Comparison of ENCODE assay signal across 11 cellular contexts in the genomic region with DNA sequence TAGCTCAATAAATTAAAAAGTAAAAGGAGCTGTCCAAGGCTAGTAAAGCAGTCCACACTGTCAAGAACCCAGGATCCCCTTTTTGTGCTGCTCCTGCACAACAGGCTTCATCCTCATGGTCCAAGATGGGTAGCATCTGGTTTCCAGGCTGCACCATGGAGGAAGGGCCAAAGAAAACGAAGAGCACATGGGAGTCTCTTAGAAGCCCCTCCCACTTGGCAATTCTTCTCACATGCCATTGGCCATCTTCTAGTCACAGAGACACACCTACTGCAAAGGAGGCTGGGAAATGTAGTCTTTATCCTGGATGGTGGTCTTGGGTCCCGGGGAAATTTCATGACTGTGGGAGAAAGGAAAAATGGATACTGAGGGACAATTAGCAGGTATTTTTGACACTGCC. TPM values are rescaled to one million over a fixed set of nuclear protein-coding genes. Genes with fewer than 3 reads are reported as not detected.
A peak's percentile ranks its signal among the peaks of the same experiment; 100 is the strongest.
DNase-seq lines count a peak whose midpoint lies in the region; ATAC-seq and TF ChIP-seq lines count a peak whose summit lies in the region.
"Had no signal": no experiment of that assay in that cellular context is flagged by ENCODE, and none has a peak within 500 bp of the region (broad histone marks: within the 10 kb centered on the region; RNA-seq: fewer than 3 reads in every experiment).

No MANE protein-coding gene starts in this region.

- no peaks in the 10 kb centered on the region for H3K36me3 ChIP-seq in GM23338 (ENCODE audit: insufficient read depth)
- H3K36me3 ChIP-seq in stomach = no peaks in the 10 kb centered on the region
- H3K36me3 ChIP-seq: ascending aorta, left lung had no signal

- TF ChIP-seq POLR2A in erythroblast (IDR thresholded peaks at IDR 0.05; ENCODE audit: low read length) (no peak), stomach (IDR thresholded peaks at IDR 0.05) (no peak)

- H3K4me1 Mint-ChIP-seq in GM23338 = no peaks in the 10 kb centered on the region

- H3K27ac Mint-ChIP-seq in GM23338 = no peak overlapping the region

- H2AFZ ChIP-seq in GM23338 = no peak overlapping the region

- H3K4me1 ChIP-seq in GM23338 (ENCODE audit: insufficient read depth) = no peaks in the 10 kb centered on the region
- H3K4me1 ChIP-seq in stomach = no peaks in the 10 kb centered on the region
- H3K4me1 ChIP-seq: ascending aorta, left lung had no signal

- peak; percentile 93 for ATAC-seq in GM23338
- ATAC-seq in GM19467 (IDR thresholded peaks at IDR 0.05; ENCODE audit: unreplicated experiment) = no peak
- ATAC-seq: left lung had no signal

- no peak overlapping the region for H3K4me3 ChIP-seq in GM23338
- H3K4me3 ChIP-seq in stomach = no peak overlapping the region
- H3K4me3 ChIP-seq: ascending aorta, left lung had no signal

- peaks cover 2% of the 10 kb centered on the region for H3K27me3 Mint-ChIP-seq in GM23338 (ENCODE audit: insufficient read depth, low read depth, poor library complexity)

- no peak overlapping the region for H3K4me3 Mint-ChIP-seq in GM23338

- no peaks in the 10 kb centered on the region for H4K20me1 ChIP-seq in GM23338 (replicated peaks; ENCODE audit: insufficient read depth)

- H3K9me2 ChIP-seq in GM23338 (ENCODE audit: insufficient read depth) = no peaks in the 10 kb centered on the region

- WGBS in stomach, 5 donors = 53 to 64% (median 62%) methylated on average over 2 of the region's 2 CpGs

- H3K9me3 ChIP-seq in stomach = no peaks in the 10 kb centered on the region
- H3K9me3 ChIP-seq: ascending aorta, left lung had no signal

- intact Hi-C loops in stomach (cut with DNase I; ENCODE audit: low total_unique reads) = no loop called here

- no peak overlapping the region for H3K4me2 ChIP-seq in GM23338

- no peak for TF ChIP-seq CTCF in GM23338 (conservative IDR thresholded peaks at IDR 0.05; ENCODE audit: low read depth in 2 of 2)
- TF ChIP-seq CTCF in stomach (IDR thresholded peaks at IDR 0.05) = no peak

- H3K9me3 Mint-ChIP-seq in GM23338 = no peaks in the 10 kb centered on the region

- no peak for TF ChIP-seq EP300 in stomach (IDR thresholded peaks at IDR 0.05)

- H3K27me3 ChIP-seq in GM23338 (ENCODE audit: insufficient read depth) (no peaks in the 10 kb centered on the region), stomach (no peaks in the 10 kb centered on the region)
- H3K27me3 ChIP-seq: ascending aorta, left lung had no signal

- H3K79me2 ChIP-seq in GM23338 (replicated peaks; ENCODE audit: insufficient read depth) = no peaks in the 10 kb centered on the region

- H3K27ac ChIP-seq in GM23338 (ENCODE audit: low read depth) (no peak overlapping the region), stomach (no peak overlapping the region)
- H3K27ac ChIP-seq: ascending aorta, left lung had no signal

- no peaks in the 10 kb centered on the region for H3K36me3 Mint-ChIP-seq in GM23338 (ENCODE audit: low read depth)

- DNase-seq in AG08395 (ENCODE audit: low spot score) (peak; percentile 33), GM23338 (ENCODE audit: low spot score) (peak; percentile 92), NCI-H82 (lab: John Stamatoyannopoulos, UW) (peak; percentile 85), erythroblast (lab: John Stamatoyannopoulos, UW) (peak; percentile 19 to 27), stomach (no peak), CD1c-positive myeloid dendritic cell (ENCODE audit: extremely low spot score) (no peak), T-helper 2 cell (no peak)
- DNase-seq: left lung, NCI-H146 had no signal

- no peaks in the 10 kb centered on the region for H3F3A ChIP-seq in GM23338 (replicated peaks; ENCODE audit: low read depth)

TF ChIP-seq in GM23338, 12 proteins besides CTCF, POLR2A, EP300 and RAD21:
- TF ChIP-seq ZNF114 (CRISPR knock-in tag; IDR thresholded peaks at IDR 0.05) = no peak
- TF ChIP-seq, protein P1, sequence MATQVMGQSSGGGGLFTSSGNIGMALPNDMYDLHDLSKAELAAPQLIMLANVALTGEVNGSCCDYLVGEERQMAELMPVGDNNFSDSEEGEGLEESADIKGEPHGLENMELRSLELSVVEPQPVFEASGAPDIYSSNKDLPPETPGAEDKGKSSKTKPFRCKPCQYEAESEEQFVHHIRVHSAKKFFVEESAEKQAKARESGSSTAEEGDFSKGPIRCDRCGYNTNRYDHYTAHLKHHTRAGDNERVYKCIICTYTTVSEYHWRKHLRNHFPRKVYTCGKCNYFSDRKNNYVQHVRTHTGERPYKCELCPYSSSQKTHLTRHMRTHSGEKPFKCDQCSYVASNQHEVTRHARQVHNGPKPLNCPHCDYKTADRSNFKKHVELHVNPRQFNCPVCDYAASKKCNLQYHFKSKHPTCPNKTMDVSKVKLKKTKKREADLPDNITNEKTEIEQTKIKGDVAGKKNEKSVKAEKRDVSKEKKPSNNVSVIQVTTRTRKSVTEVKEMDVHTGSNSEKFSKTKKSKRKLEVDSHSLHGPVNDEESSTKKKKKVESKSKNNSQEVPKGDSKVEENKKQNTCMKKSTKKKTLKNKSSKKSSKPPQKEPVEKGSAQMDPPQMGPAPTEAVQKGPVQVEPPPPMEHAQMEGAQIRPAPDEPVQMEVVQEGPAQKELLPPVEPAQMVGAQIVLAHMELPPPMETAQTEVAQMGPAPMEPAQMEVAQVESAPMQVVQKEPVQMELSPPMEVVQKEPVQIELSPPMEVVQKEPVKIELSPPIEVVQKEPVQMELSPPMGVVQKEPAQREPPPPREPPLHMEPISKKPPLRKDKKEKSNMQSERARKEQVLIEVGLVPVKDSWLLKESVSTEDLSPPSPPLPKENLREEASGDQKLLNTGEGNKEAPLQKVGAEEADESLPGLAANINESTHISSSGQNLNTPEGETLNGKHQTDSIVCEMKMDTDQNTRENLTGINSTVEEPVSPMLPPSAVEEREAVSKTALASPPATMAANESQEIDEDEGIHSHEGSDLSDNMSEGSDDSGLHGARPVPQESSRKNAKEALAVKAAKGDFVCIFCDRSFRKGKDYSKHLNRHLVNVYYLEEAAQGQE (IDR thresholded peaks at IDR 0.05; ENCODE audit: unreplicated experiment) = no peak
- TF ChIP-seq, protein P2, sequence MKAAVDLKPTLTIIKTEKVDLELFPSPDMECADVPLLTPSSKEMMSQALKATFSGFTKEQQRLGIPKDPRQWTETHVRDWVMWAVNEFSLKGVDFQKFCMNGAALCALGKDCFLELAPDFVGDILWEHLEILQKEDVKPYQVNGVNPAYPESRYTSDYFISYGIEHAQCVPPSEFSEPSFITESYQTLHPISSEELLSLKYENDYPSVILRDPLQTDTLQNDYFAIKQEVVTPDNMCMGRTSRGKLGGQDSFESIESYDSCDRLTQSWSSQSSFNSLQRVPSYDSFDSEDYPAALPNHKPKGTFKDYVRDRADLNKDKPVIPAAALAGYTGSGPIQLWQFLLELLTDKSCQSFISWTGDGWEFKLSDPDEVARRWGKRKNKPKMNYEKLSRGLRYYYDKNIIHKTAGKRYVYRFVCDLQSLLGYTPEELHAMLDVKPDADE (IDR thresholded peaks at IDR 0.05) = no peak
- no peak for TF ChIP-seq STAT1 (IDR thresholded peaks at IDR 0.05; ENCODE audit: unreplicated experiment)
- no peak for TF ChIP-seq EZH2phosphoT487 (IDR thresholded peaks at IDR 0.05; ENCODE audit: unreplicated experiment)
- 0 out of 2 replicates have a peak, but pooled peaks have one; percentile 18 for TF ChIP-seq CREB1 (CRISPR knock-in tag; IDR thresholded peaks at IDR 0.05; ENCODE audit: low read depth)
- no peak for TF ChIP-seq EZH2 (IDR thresholded peaks at IDR 0.05; ENCODE audit: low read depth, unreplicated experiment)
- TF ChIP-seq NANOG (IDR thresholded peaks at IDR 0.05; ENCODE audit: borderline replicate concordance) = no peak
TF ChIP-seq in GM23338: peak in this region for 1.

RNA-seq across cellular contexts. Expression of gene PRR5L, which starts 37.8 kb away (rescaled TPM):
- 6.6 and 8.9 TPM in 2 replicates for total RNA-seq in GM23338 (2014; rRNA removed; shearing (Covaris generic))
- polyA plus RNA-seq in GM23338 (2016; fragmentation: Nextera tagmentation; extraction: Ambion mirVana) = 3.1 and 4.5 TPM in 2 replicates
- 100 to 1,000 TPM in 1 of 5 donors, 10 to 100 TPM in 1, 1 to 10 TPM in 2, not detected in 1; 2.2 to 274 (median 50.9) TPM for total RNA-seq in stomach
- polyA plus RNA-seq in stomach = 1 to 10 TPM; 1.4 to 2.4 (median 1.6) TPM

RNA-seq across cellular contexts. Expression of gene COMMD9, which starts 44.7 kb away (rescaled TPM):
- 19.9 and 22.4 TPM in 2 replicates for total RNA-seq in GM23338 (2014; rRNA removed; shearing (Covaris generic))
- polyA plus RNA-seq in GM23338 (2016; fragmentation: Nextera tagmentation; extraction: Ambion mirVana) (38.3 and 44.1 TPM in 2 replicates), stomach (10 to 100 TPM; 25.7 to 34.2 (median 28.3) TPM)
- 10 to 100 TPM in 4 of 5 donors, 1 to 10 TPM in 1; 2.9 to 53.8 (median 34.4) TPM for total RNA-seq in stomach

Comparison
In these comparisons a context has a peak if more than half of its experiments do, and no peak if none do; other contexts are left out.
1. DNase-seq: peak in AG08395 (single experiment), GM23338 (single experiment), NCI-H82 (single experiment) and erythroblast (2 of 2); none in stomach (single experiment), CD1c-positive myeloid dendritic cell (single experiment) and T-helper 2 cell (0 of 5).